In the genomic region with DNA sequence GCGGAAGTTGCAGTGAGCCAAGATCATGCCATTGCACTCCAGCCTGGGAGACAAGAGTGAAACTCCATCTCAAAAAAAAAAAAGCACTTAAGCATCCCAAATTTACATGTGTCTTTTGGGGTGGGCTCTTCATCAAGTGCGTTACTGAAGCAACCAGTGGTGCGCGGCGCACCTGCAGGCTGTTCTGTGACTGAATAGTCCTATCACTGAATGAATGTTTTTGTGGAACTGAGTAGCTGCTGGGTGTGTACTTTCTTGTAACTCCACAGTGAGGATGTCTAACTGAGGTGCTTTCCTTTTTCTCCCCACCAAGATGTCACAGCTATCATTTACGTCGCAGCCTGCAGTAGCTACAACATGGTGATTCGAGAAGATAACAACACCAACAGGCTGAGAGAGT, we compare ENCODE assay signal across 16 cellular contexts. TPM values are rescaled to one million over a fixed set of nuclear protein-coding genes. Genes with fewer than 3 reads are reported as not detected.
DNase-seq lines count a peak whose midpoint lies in the region; ATAC-seq, FAIRE-seq and TF ChIP-seq lines count a peak whose summit lies in the region.
"Had no signal": no experiment of that assay in that cellular context is flagged by ENCODE, and none has a peak within 500 bp of the region (broad histone marks: within the 10 kb centered on the region; RNA-seq: fewer than 3 reads in every experiment).

No MANE protein-coding gene starts in this region.

- CTCF ChIA-PET in activated B cell treated with CpG ODN at 0.5 μM for 24 hours (lab: Charles Lee): no interaction called here

- peaks cover 9% of the 10 kb centered on the region for H3K4me1 Mint-ChIP-seq in activated B cell treated with CpG ODN at 0.5 μM for 24 hours
- H3K4me1 Mint-ChIP-seq in nephron progenitor cell: no peaks in the 10 kb centered on the region
- H3K4me1 Mint-ChIP-seq: CD4-positive, CD25-positive, alpha-beta regulatory T cell had no signal

- intact Hi-C loops in activated B cell treated with CpG ODN at 0.5 μM for 24 hours (cut with micrococcal nuclease): no loop called here

- H3K27me3 Mint-ChIP-seq in activated B cell treated with CpG ODN at 0.5 μM for 24 hours: peaks cover 8% of the 10 kb centered on the region
- no peaks in the 10 kb centered on the region for H3K27me3 Mint-ChIP-seq in nephron progenitor cell (ENCODE audit: low read depth, poor library complexity)

- H3K27ac Mint-ChIP-seq in activated B cell treated with CpG ODN at 0.5 μM for 24 hours: no peak overlapping the region
- peak overlapping the region; percentile 39 for H3K27ac Mint-ChIP-seq in nephron progenitor cell
- H3K27ac Mint-ChIP-seq: CD4-positive, CD25-positive, alpha-beta regulatory T cell; IgD-negative memory B cell had no signal

- H3K36me3 Mint-ChIP-seq in activated B cell treated with CpG ODN at 0.5 μM for 24 hours (ENCODE audit: low read depth) (no peaks in the 10 kb centered on the region), nephron progenitor cell (ENCODE audit: low read depth) (peaks cover 53% of the 10 kb centered on the region)
- H3K36me3 Mint-ChIP-seq: CD4-positive, CD25-positive, alpha-beta regulatory T cell; IgD-negative memory B cell had no signal

- FAIRE-seq in D721Med (lab: Jason Lieb, UNC): no peak
- FAIRE-seq: GM12878, GM18507 had no signal

- H3K9me3 Mint-ChIP-seq in activated B cell treated with CpG ODN at 0.5 μM for 24 hours (no peaks in the 10 kb centered on the region), nephron progenitor cell (no peaks in the 10 kb centered on the region)
- H3K9me3 Mint-ChIP-seq: CD4-positive, CD25-positive, alpha-beta regulatory T cell; GM23338; IgD-negative memory B cell had no signal

- peak; percentile 31 for ATAC-seq in activated B cell treated with CpG ODN at 0.5 μM for 24 hours (ENCODE audit: low read depth)
- ATAC-seq: GM12878, GM23338 had no signal

- H3K4me3 Mint-ChIP-seq in activated B cell treated with CpG ODN at 0.5 μM for 24 hours (no peak overlapping the region), nephron progenitor cell (no peak overlapping the region)
- H3K4me3 Mint-ChIP-seq: CD4-positive, CD25-positive, alpha-beta regulatory T cell; GM23338 had no signal

- TF ChIP-seq CTCF in activated B cell treated with CpG ODN at 0.5 μM for 24 hours (IDR thresholded peaks at IDR 0.05) (no peak), nephron progenitor cell (IDR thresholded peaks at IDR 0.05) (no peak), D721Med (IDR thresholded peaks at IDR 0.05; ENCODE audit: insufficient read depth, missing control alignments) (no peak)

- DNase-seq in activated CD8-positive, alpha-beta memory T cell treated with anti-CD3 and anti-CD28 coated beads, Interleukin-2, amount 50 U/mL, for 48 hours: peak; percentile 2
- DNase-seq in activated CD8-positive, alpha-beta memory T cell treated with anti-CD3 and anti-CD28 coated beads, Interleukin-2, amount 50 U/mL, for 4 hours: no peak
- no peak for DNase-seq in activated B cell treated with CpG ODN at 0.5 μM for 24 hours
- no peak for DNase-seq in nephron progenitor cell
- DNase-seq in NCI-H1694 treated with DMSO at 0.1 percent for 48 hours (lab: John Stamatoyannopoulos, UW): no peak
- no peak for DNase-seq in effector CD4-positive, alpha-beta T cell
- no peak for DNase-seq in D721Med (ENCODE audit: insufficient read length, low spot score)
- DNase-seq: 8988T; AML-193; CD4-positive, CD25-positive, alpha-beta regulatory T cell; DMS 273 treated with DMSO at 0.1 percent for 48 hours; H7 had no signal

- POLR2A ChIA-PET in activated B cell treated with CpG ODN at 0.5 μM for 24 hours (lab: Charles Lee): interaction anchor here (0.7 kb wide), 1 partner anchor 31 kb away, joined by 3 read pairs; no protein-coding TSS in a partner anchor

RNA-seq across cellular contexts. Expression of a gene that starts 17.0 kb away (rescaled TPM):
- 28.5 and 29.4 TPM in 2 replicates for total RNA-seq in activated B cell treated with CpG ODN at 0.5 μM for 24 hours

RNA-seq across cellular contexts. Expression of a gene that starts 39.9 kb away (rescaled TPM):
- total RNA-seq in activated B cell treated with CpG ODN at 0.5 μM for 24 hours: 39.0 and 52.9 TPM in 2 replicates
